18 cellular contexts compared by ENCODE assay signal in genomic region chr15:85464471-85464870, GRCh38.
"Had no signal": no experiment of that assay in that cellular context is flagged by ENCODE, and none has a peak within 500 bp of the region (broad histone marks: within the 10 kb centered on the region; RNA-seq: fewer than 3 reads in every experiment).

No MANE protein-coding gene starts in this region.

- H3K4me3 Mint-ChIP-seq: activated naive CD4-positive, alpha-beta T cell treated with anti-CD3 and anti-CD28 coated beads, Interleukin-2, amount 10 ng/mL, durations not matched to agents 7 days and 5 days; dendritic cell treated with granulocyte-macrophage colony-stimulating factor and Interleukin-4, amounts not matched to agents 40 ng/mL and 50 ng/mL, for 4 days; T-cell had no signal

- H3K27me3 Mint-ChIP-seq: activated naive CD4-positive, alpha-beta T cell treated with anti-CD3 and anti-CD28 coated beads, Interleukin-2, amount 10 ng/mL, durations not matched to agents 7 days and 5 days; dendritic cell treated with granulocyte-macrophage colony-stimulating factor and Interleukin-4, amounts not matched to agents 40 ng/mL and 50 ng/mL, for 4 days; T-cell had no signal

- H3K9me3 Mint-ChIP-seq: activated T-helper 2 cell treated with anti-CD3 and anti-CD28 coated beads, Interferon-gamma antibody, Interleukin-2, Interleukin-4, amounts not matched to agents 10 μg/mL and 5 μg/mL and 100 μg/mL, durations not matched to agents 14 hours and 24 hours and 36 hours; dendritic cell treated with granulocyte-macrophage colony-stimulating factor and Interleukin-4, amounts not matched to agents 40 ng/mL and 50 ng/mL, for 4 days; T-cell had no signal

- H3K4me2 ChIP-seq: hepatocyte had no signal

- H3K27ac Mint-ChIP-seq: activated naive CD4-positive, alpha-beta T cell treated with anti-CD3 and anti-CD28 coated beads, Interleukin-2, amount 10 ng/mL, durations not matched to agents 7 days and 5 days; activated T-helper 2 cell treated with anti-CD3 and anti-CD28 coated beads, Interferon-gamma antibody, Interleukin-2, Interleukin-4, amounts not matched to agents 10 μg/mL and 5 μg/mL and 100 μg/mL, durations not matched to agents 14 hours and 24 hours and 36 hours; dendritic cell treated with granulocyte-macrophage colony-stimulating factor and Interleukin-4, amounts not matched to agents 40 ng/mL and 50 ng/mL, for 4 days had no signal

- H3K27ac ChIP-seq: hepatocyte, ovary, SK-N-MC, tibial artery had no signal

- DNase-seq: activated CD4-positive, alpha-beta T cell treated with anti-CD3 and anti-CD28 coated beads, Interleukin-2, amount 50 U/mL, for 1 hour; activated naive CD4-positive, alpha-beta T cell treated with anti-CD3 and anti-CD28 coated beads, Interleukin-2, amount 10 ng/mL, durations not matched to agents 7 days and 5 days; cerebellar nuclear complex; erythroblast; islet precursor cell; mesendoderm; ovary; sigmoid colon; stimulated activated CD4-positive, alpha-beta T cell treated with anti-CD3 and anti-CD28 coated beads, Interleukin-1b, Interleukin-23, amount 100 ng/mL, for 48 hours; T-cell; T-helper 9 cell; tibial artery had no signal

- ATAC-seq: activated CD4-positive, CD25-positive, alpha-beta regulatory T cell treated with anti-CD3 and anti-CD28 coated beads, Interleukin-2, amount 50 U/mL, for 24 hours; T-cell had no signal

- H3K9me3 ChIP-seq: ovary, sigmoid colon, tibial artery had no signal

- H3K27me3 ChIP-seq: hepatocyte, ovary, sigmoid colon, tibial artery had no signal

- H3K4me3 ChIP-seq: hepatocyte, ovary, sigmoid colon, SK-N-MC, tibial artery had no signal

- FAIRE-seq: urothelium cell line had no signal

- H2AFZ ChIP-seq: hepatocyte had no signal

- H3K36me3 ChIP-seq: ovary, sigmoid colon, tibial artery had no signal
